In genomic region chr7:141533149-141533949, GRCh38 we compare ENCODE assay signal across 8 cellular contexts. TPM values are rescaled to one million over a fixed set of nuclear protein-coding genes. Genes with fewer than 3 reads are reported as not detected.
A peak's percentile ranks its signal among the peaks of the same experiment; 100 is the strongest.
DNase-seq lines count a peak whose midpoint lies in the region; ATAC-seq, FAIRE-seq and TF ChIP-seq lines count a peak whose summit lies in the region.

No MANE protein-coding gene starts in this region.

- no peaks in the 10 kb centered on the region for H3K9me2 ChIP-seq in DOHH2 (replicated peaks; ENCODE audit: control insufficient read depth, low read length)

- H3K9me3 ChIP-seq in DOHH2 (ENCODE audit: control insufficient read depth, insufficient read depth, low read length), result no peaks in the 10 kb centered on the region

- H3K4me3 ChIP-seq in DOHH2 (ENCODE audit: low read length), result no peak overlapping the region
- no peak overlapping the region for H3K4me3 ChIP-seq in bronchial epithelial cell (ENCODE audit: low read depth, low read length)

- H3K36me3 ChIP-seq in DOHH2 (ENCODE audit: control insufficient read depth, low read length), result no peaks in the 10 kb centered on the region
- H3K36me3 ChIP-seq in bronchial epithelial cell (ENCODE audit: control insufficient read depth, insufficient read depth, low read length), result no peaks in the 10 kb centered on the region

- FAIRE-seq in bronchial epithelial cell (lab: Jason Lieb, UNC) (no peak), islet of Langerhans (lab: Jason Lieb, UNC) (peak; percentile 99)

- H3K4me1 ChIP-seq in DOHH2 (ENCODE audit: control insufficient read depth, low read length), result no peaks in the 10 kb centered on the region

- H3F3A ChIP-seq in DOHH2 (ENCODE audit: control insufficient read depth, insufficient read depth), result no peaks in the 10 kb centered on the region

- peak; percentile 62 for ATAC-seq in HG02798 (IDR thresholded peaks at IDR 0.05; ENCODE audit: poor library complexity, unreplicated experiment)
- ATAC-seq in GM21737 (IDR thresholded peaks at IDR 0.05; ENCODE audit: unreplicated experiment), result no peak

- H3K27me3 ChIP-seq in DOHH2 (ENCODE audit: control insufficient read depth, low read length) (peaks cover 8% of the 10 kb centered on the region), bronchial epithelial cell (ENCODE audit: control insufficient read depth, insufficient read depth, low read length) (no peaks in the 10 kb centered on the region)

- H3K79me2 ChIP-seq in DOHH2 (ENCODE audit: control insufficient read depth, low read length), result no peaks in the 10 kb centered on the region

- DNase-seq in NCI-H2171 treated with DMSO at 0.1 percent for 48 hours (lab: John Stamatoyannopoulos, UW), result peak; percentile 93
- peak; percentile 55 for DNase-seq in bronchial epithelial cell (ENCODE audit: low read depth)
- peak; percentile 8 to 25 for DNase-seq in stimulated activated CD4-positive, alpha-beta T cell treated with anti-CD3 and anti-CD28 coated beads, Interleukin-15, amount 100 ng/mL, for 1 hour (ENCODE audit: low read depth in 1 of 2, low spot score in 1 of 2)

- no peak overlapping the region for H3K4me2 ChIP-seq in DOHH2 (ENCODE audit: low read length)

- H4K20me1 ChIP-seq in DOHH2 (ENCODE audit: control insufficient read depth, insufficient read depth, low read depth, low read length), result no peaks in the 10 kb centered on the region

- TF ChIP-seq CTCF in DOHH2 (IDR thresholded peaks at IDR 0.05; ENCODE audit: low read depth, low read length, poor library complexity, severe bottlenecking) (peak; percentile 99), VCaP (conservative IDR thresholded peaks at IDR 0.05) (peak; percentile 99), bronchial epithelial cell (IDR thresholded peaks at IDR 0.05; ENCODE audit: insufficient read depth, low read length, severe bottlenecking) (peak; percentile 91)

- H3K27ac ChIP-seq in DOHH2 (ENCODE audit: low read depth, low read length) (no peak overlapping the region), VCaP (peak overlapping the region; percentile 49)

RNA-seq across cellular contexts. Expression of gene AGK, which starts 17.9 kb away (rescaled TPM):
- 18.4 and 24.3 TPM in 2 replicates for total RNA-seq in bronchial epithelial cell

Comparison
In these comparisons a context has a peak if more than half of its experiments do, and no peak if none do; other contexts are left out.
1. DNase-seq: peak in every context shown above with its lines; median percentile 93 in NCI-H2171 treated with DMSO at 0.1 percent for 48 hours; 55 in bronchial epithelial cell; 16 in stimulated activated CD4-positive, alpha-beta T cell treated with anti-CD3 and anti-CD28 coated beads, Interleukin-15, amount 100 ng/mL, for 1 hour.